Comparison of ENCODE assay signal across 8 cellular contexts in the genomic region with DNA sequence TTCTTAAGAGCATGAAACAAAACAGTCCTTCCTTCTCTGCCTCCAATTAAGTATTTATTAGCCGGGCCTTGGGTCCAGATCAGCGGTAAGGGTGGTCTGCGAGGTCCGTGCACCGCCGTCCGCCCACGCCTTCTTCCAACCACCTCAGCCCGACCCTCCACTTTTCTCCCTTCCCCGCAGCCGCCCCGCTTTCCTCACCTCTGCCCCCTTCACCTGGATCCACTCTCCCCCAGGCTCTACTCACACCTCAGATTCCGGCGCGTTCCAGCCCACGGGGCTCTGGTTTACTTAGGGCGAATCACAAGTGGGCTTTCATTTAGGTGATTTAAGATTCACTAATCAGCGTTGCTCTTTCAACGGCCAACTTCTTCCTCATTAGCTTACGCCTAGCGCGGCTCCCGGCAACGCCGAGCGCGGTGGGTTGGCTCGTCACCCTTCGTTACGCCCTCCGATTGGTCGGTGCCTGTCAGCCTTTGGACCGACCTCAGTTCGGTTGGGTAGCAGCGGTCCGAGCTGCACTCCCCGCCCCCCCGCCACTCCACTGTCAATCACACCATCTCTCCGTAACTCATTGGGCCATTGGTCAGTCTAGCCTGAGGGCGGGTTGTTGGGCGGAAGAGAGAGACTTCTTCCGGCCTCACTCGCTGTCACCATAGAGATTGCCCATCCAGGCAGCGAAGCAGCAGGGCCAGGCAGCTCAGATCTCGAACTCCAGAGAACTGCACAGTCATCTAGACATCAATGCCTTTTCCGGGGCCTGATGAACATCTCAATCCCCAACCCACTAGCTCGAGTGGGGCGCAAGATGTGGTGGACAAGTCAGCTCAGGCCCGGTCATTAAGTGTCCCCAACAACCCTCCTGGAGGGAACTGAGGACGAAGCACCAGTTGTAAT. TPM values are rescaled to one million over a fixed set of nuclear protein-coding genes. Genes with fewer than 3 reads are reported as not detected.
DNase-seq lines count a peak whose midpoint lies in the region; ATAC-seq, FAIRE-seq and TF ChIP-seq lines count a peak whose summit lies in the region.

TMEM218 (minus strand) TSS at position 286 of the 894 bp plus-strand sequence. CDS start 9,385 bp downstream, outside the sequence.

- intact Hi-C loops in right cardiac atrium (cut with DNase I) = no loop called here
- intact Hi-C loops in uterus (cut with DNase I; ENCODE audit: low total_unique reads) = no loop called here

- no peaks in the 10 kb centered on the region for H3K27me3 Mint-ChIP-seq in astrocyte (ENCODE audit: low read depth, unreplicated experiment)

- ATAC-seq in GM18505 (IDR thresholded peaks at IDR 0.05; ENCODE audit: unreplicated experiment) = peak; percentile 99
- peak; percentile 98 for ATAC-seq in HG02973 (IDR thresholded peaks at IDR 0.05; ENCODE audit: unreplicated experiment)
- peak; percentile 100 for ATAC-seq in right cardiac atrium

- TF ChIP-seq POLR2A in GM18505 (IDR thresholded peaks at IDR 0.05; ENCODE audit: borderline replicate concordance, extremely low read depth, insufficient read depth, insufficient read length) (peak; percentile 57), uterus (IDR thresholded peaks at IDR 0.05) (peak in 1 of 2 donors; percentile 20)

- no peak for TF ChIP-seq CTCF in astrocyte (IDR thresholded peaks at IDR 0.05; ENCODE audit: insufficient read depth, low read depth, low read length)
- TF ChIP-seq CTCF in uterus (IDR thresholded peaks at IDR 0.05) = peak in 1 of 4 experiments; percentile 9

- peaks cover 10% of the 10 kb centered on the region for H3K79me2 ChIP-seq in astrocyte (ENCODE audit: insufficient read depth, low read length)

- H3K9me3 ChIP-seq in astrocyte (ENCODE audit: insufficient read depth, low read depth, low read length) = no peaks in the 10 kb centered on the region
- H3K9me3 ChIP-seq in right cardiac atrium (ENCODE audit: control insufficient read depth, low read length) = no peaks in the 10 kb centered on the region
- H3K9me3 ChIP-seq in uterus = no peaks in the 10 kb centered on the region

- H3K9me3 Mint-ChIP-seq in astrocyte (ENCODE audit: unreplicated experiment) = no peaks in the 10 kb centered on the region

- peak within 1 kb of the TSS; percentile 79 for H3K27ac ChIP-seq in astrocyte (ENCODE audit: low read depth, low read length)
- peak within 1 kb of the TSS; percentile 94 for H3K27ac ChIP-seq in right cardiac atrium (ENCODE audit: low read length)
- H3K27ac ChIP-seq in uterus = peak within 1 kb of the TSS; percentile 70 to 78

- H3K36me3 ChIP-seq in astrocyte (ENCODE audit: insufficient read depth, low read length) (no peaks in the 10 kb centered on the region), uterus (no peaks in the 10 kb centered on the region)

- peak within 1 kb of the TSS; percentile 93 for H3K27ac Mint-ChIP-seq in astrocyte (ENCODE audit: unreplicated experiment)

- no peaks in the 10 kb centered on the region for H3K27me3 ChIP-seq in astrocyte (ENCODE audit: insufficient read depth, low read length)
- H3K27me3 ChIP-seq in right cardiac atrium (ENCODE audit: control insufficient read depth, insufficient read depth) = no peaks in the 10 kb centered on the region
- no peaks in the 10 kb centered on the region for H3K27me3 ChIP-seq in uterus

- peaks cover 6% of the 10 kb centered on the region for H3K4me1 Mint-ChIP-seq in astrocyte (ENCODE audit: low read depth, unreplicated experiment)

- no peaks in the 10 kb centered on the region for H4K20me1 ChIP-seq in astrocyte (ENCODE audit: insufficient read depth, low read length)

- peak within 1 kb of the TSS; percentile 100 for H3K4me2 ChIP-seq in astrocyte (ENCODE audit: low read length)

- peak; percentile 81 for DNase-seq in NCI-H2029 (lab: John Stamatoyannopoulos, UW)
- peak; percentile 90 for DNase-seq in T-helper 22 cell (ENCODE audit: low read depth)
- peak; percentile 97 for DNase-seq in astrocyte (ENCODE audit: low read depth)
- peak; percentile 100 for DNase-seq in right cardiac atrium
- peak; percentile 98 for DNase-seq in pulmonary artery endothelial cell (ENCODE audit: low read depth, low spot score)
- DNase-seq in uterus = peak; percentile 99

- peaks cover 13% of the 10 kb centered on the region for H3K4me1 ChIP-seq in astrocyte (ENCODE audit: insufficient read depth, low read length)
- H3K4me1 ChIP-seq in right cardiac atrium (ENCODE audit: control insufficient read depth, insufficient read depth, low read length) = no peaks in the 10 kb centered on the region
- H3K4me1 ChIP-seq in uterus = no peaks in the 10 kb centered on the region

- FAIRE-seq in astrocyte (lab: Jason Lieb, UNC) = peak; percentile 89

- peak within 1 kb of the TSS; percentile 93 for H3K9ac ChIP-seq in astrocyte (ENCODE audit: low read length)

- H3K4me3 ChIP-seq in astrocyte (ENCODE audit: insufficient read depth, low read depth, low read length) (peak within 1 kb of the TSS; percentile 98), right cardiac atrium (ENCODE audit: low read length) (peak within 1 kb of the TSS; percentile 88), uterus (peak within 1 kb of the TSS; percentile 59 to 77)

- no peaks in the 10 kb centered on the region for H3K36me3 Mint-ChIP-seq in astrocyte (ENCODE audit: low read depth, unreplicated experiment)

- peak within 1 kb of the TSS; percentile 97 for H2AFZ ChIP-seq in astrocyte (ENCODE audit: low read depth, low read length)

- H3K4me3 Mint-ChIP-seq in astrocyte (ENCODE audit: unreplicated experiment) = peak within 1 kb of the TSS; percentile 100

- 7% methylated on average over 50 of the region's 50 CpGs for WGBS in right cardiac atrium

RNA-seq across cellular contexts. Expression of gene TMEM218, which starts in this region (rescaled TPM):
- total RNA-seq in astrocyte (11.6 and 11.9 TPM in 2 replicates), right cardiac atrium (10 to 100 TPM; 11.1 to 13.2 (median 11.7) TPM), pulmonary artery endothelial cell (19.6 and 27.6 TPM in 2 replicates), uterus (10 to 100 TPM in 2 of 4 donors, 1 to 10 TPM in 2; 3.2 to 45.9 (median 12.0) TPM)
- polyA plus RNA-seq in right cardiac atrium = 14.1 TPM

Comparison
In these comparisons a context has a peak if more than half of its experiments do, and no peak if none do; other contexts are left out.
1. Peak in every context shown above with its lines: DNase-seq, ATAC-seq, H3K4me3 ChIP-seq and H3K27ac ChIP-seq.